ENCODE assay signal across 23 cellular contexts in genomic region chr9:69283003-69283402, GRCh38. TPM values are rescaled to one million over a fixed set of nuclear protein-coding genes. Genes with fewer than 3 reads are reported as not detected.
DNase-seq lines count a peak whose midpoint lies in the region; ATAC-seq, FAIRE-seq and TF ChIP-seq lines count a peak whose summit lies in the region.
"Had no signal": no experiment of that assay in that cellular context is flagged by ENCODE, and none has a peak within 500 bp of the region (broad histone marks: within the 10 kb centered on the region; RNA-seq: fewer than 3 reads in every experiment).

No MANE protein-coding gene starts in this region.

- CTCF ChIA-PET in H1 (lab: Charles Lee; ENCODE audit: partially characterized antibody): interaction anchor here (0.9 kb wide), 1 partner anchor 9 kb away, joined by 3 read pairs; no protein-coding TSS in a partner anchor

- POLR2A ChIA-PET in H1 (lab: Charles Lee; ENCODE audit: partially characterized antibody): interaction anchor here (0.7 kb wide), 1 partner anchor 39 kb away, joined by 3 read pairs; no protein-coding TSS in a partner anchor

- no peak overlapping the region for H2BK12ac ChIP-seq in H1 (ENCODE audit: low read depth, low read length)

- H2BK20ac ChIP-seq in H1 (ENCODE audit: low read length): no peak overlapping the region

- TF ChIP-seq EP300 in H1 (IDR thresholded peaks at IDR 0.05; ENCODE audit: borderline replicate concordance in 1 of 2, low read depth in 2 of 2, low read length in 2 of 2): no peak

- no peak overlapping the region for H4K5ac ChIP-seq in H1 (ENCODE audit: insufficient read length, low read depth, low read length)

- H3K4me1 ChIP-seq in HAP-1 (peaks cover 14% of the 10 kb centered on the region), H1 (replicated peaks in 1 of 4; ENCODE audit: control insufficient read depth in 3 of 4, insufficient read depth in 4 of 4, low read length in 3 of 4) (peaks cover 0 to 3% (median 1%) of the 10 kb centered on the region in 4 experiments; a peak in 1 of 7 replicates)
- H3K4me1 ChIP-seq: BLaER1, Peyer's patch, SJCRH30 had no signal

- TF ChIP-seq CTCF in H1 (IDR thresholded peaks at IDR 0.05; ENCODE audit: control extremely low read depth in 1 of 3, insufficient read depth in 1 of 3, low read depth in 1 of 3, low read length in 3 of 3): no peak

- peak overlapping the region in 1 of 2 experiments; percentile 34; a peak in 2 of 4 replicates for H3K4me2 ChIP-seq in H1 (ENCODE audit: insufficient read depth in 1 of 2, low read depth in 2 of 2, low read length in 2 of 2)
- H3K4me2 ChIP-seq: BLaER1 had no signal

- no peak for TF ChIP-seq POLR2A in H1 (IDR thresholded peaks at IDR 0.05; ENCODE audit: control extremely low read depth in 1 of 2, low read depth in 2 of 2, low read length in 2 of 2)

- H3K14ac ChIP-seq in H1 (ENCODE audit: insufficient read length): no peak overlapping the region

- H3K4me3 ChIP-seq in HAP-1: no peak overlapping the region
- peak overlapping the region in 1 of 4 experiments; percentile 25; a peak in 1 of 8 replicates for H3K4me3 ChIP-seq in H1 (ENCODE audit: extremely low read depth in 1 of 4, insufficient read depth in 2 of 4, low read depth in 3 of 4, low read length in 4 of 4)
- H3K4me3 ChIP-seq: BLaER1, GM23248, Peyer's patch, SJCRH30 had no signal

- no peak overlapping the region for H3K4ac ChIP-seq in H1 (replicated peaks; ENCODE audit: insufficient read length, low read depth, low read length)

- no peak overlapping the region for H2AK5ac ChIP-seq in H1 (ENCODE audit: low read depth, low read length)

- H2BK5ac ChIP-seq in H1 (ENCODE audit: low read depth, low read length): no peak overlapping the region

- ATAC-seq in esophagus mucosa: no peak
- ATAC-seq: T-cell had no signal

- H2AFZ ChIP-seq in H1 (ENCODE audit: low read length): no peak overlapping the region
- H2AFZ ChIP-seq: GM23248 had no signal

- H3K27me3 ChIP-seq in HAP-1 (ENCODE audit: low read depth): peaks cover 69% of the 10 kb centered on the region
- H3K27me3 ChIP-seq in H1 (replicated peaks in 1 of 4; ENCODE audit: control insufficient read depth in 3 of 4, extremely low read depth in 1 of 4, insufficient read depth in 3 of 4, low read length in 3 of 4): no peaks in the 10 kb centered on the region
- H3K27me3 ChIP-seq: BLaER1, Peyer's patch, SJCRH30 had no signal

- no peak overlapping the region for H3K27ac ChIP-seq in H1 (ENCODE audit: low read depth, low read length)
- H3K27ac ChIP-seq: BLaER1, GM23248, Peyer's patch, SJCRH30 had no signal

- H3K23me2 ChIP-seq in H1 (ENCODE audit: low read depth, low read length): no peaks in the 10 kb centered on the region

- no peaks in the 10 kb centered on the region for H3K79me2 ChIP-seq in H1 (ENCODE audit: control insufficient read depth in 1 of 2, insufficient read depth in 2 of 2, low read length in 2 of 2)

- H3K36me3 ChIP-seq in HAP-1 (replicated peaks) (no peaks in the 10 kb centered on the region), H1 (ENCODE audit: control insufficient read depth in 2 of 4, insufficient read depth in 4 of 4, low read length in 3 of 4) (no peaks in the 10 kb centered on the region)
- H3K36me3 ChIP-seq: BLaER1, Peyer's patch, SJCRH30 had no signal

- no peaks in the 10 kb centered on the region for H4K20me1 ChIP-seq in H1 (replicated peaks in 1 of 2; ENCODE audit: control insufficient read depth in 1 of 2, insufficient read depth in 2 of 2, low read length in 2 of 2)
- H4K20me1 ChIP-seq: BLaER1 had no signal

- peaks cover 9% of the 10 kb centered on the region for H3K9me3 ChIP-seq in HAP-1
- H3K9me3 ChIP-seq in H1 (ENCODE audit: insufficient read depth in 2 of 2, low read depth in 1 of 2, low read length in 1 of 2): no peaks in the 10 kb centered on the region
- H3K9me3 ChIP-seq: Peyer's patch, SJCRH30 had no signal

- no peak overlapping the region for H2BK120ac ChIP-seq in H1 (replicated peaks; ENCODE audit: low read depth, low read length)

- no peak overlapping the region for H3K9ac ChIP-seq in H1 (replicated peaks in 1 of 4; ENCODE audit: extremely low read depth in 1 of 4, low read depth in 3 of 4, low read length in 3 of 4)
- H3K9ac ChIP-seq: BLaER1, GM23248 had no signal

- H4K8ac ChIP-seq in H1 (ENCODE audit: extremely low read depth, insufficient read depth, low read length): no peak overlapping the region

- no peak overlapping the region for H3K18ac ChIP-seq in H1 (ENCODE audit: extremely low read depth, low read length)

- FAIRE-seq in H1 (lab: Jason Lieb, UNC): peak; percentile 78
- FAIRE-seq: GM12891 had no signal

- no peak overlapping the region for H4K91ac ChIP-seq in H1 (replicated peaks; ENCODE audit: insufficient read length, low read length)

- H2BK15ac ChIP-seq in H1 (ENCODE audit: low read length): no peak overlapping the region

- in situ Hi-C loops in HAP-1 (cut with MboI; ENCODE audit: low sequenced_read_pairs): no loop called here

- TF ChIP-seq RAD21 in H1 (IDR thresholded peaks at IDR 0.05 in 1 of 2, conservative IDR thresholded peaks at IDR 0.05 in 1 of 2; ENCODE audit: low read depth in 2 of 2, low read length in 2 of 2): no peak

- no peaks in the 10 kb centered on the region for H3K79me1 ChIP-seq in H1 (ENCODE audit: low read depth, low read length)

- H3K56ac ChIP-seq in H1 (replicated peaks; ENCODE audit: insufficient read length, low read depth, low read length): no peak overlapping the region

- 18% methylated on average over 2 of the region's 2 CpGs; no CpG with 5 or more reads in 1 of the 2 experiments for WGBS in H1 (ENCODE audit: extremely low coverage in 1 of 2, insufficient coverage in 1 of 2, insufficient read length in 1 of 2, insufficient replicate concordance in 2 of 2, low coverage in 1 of 2, low lambda C conversion rate in 2 of 2, missing lambda C conversion rate in 1 of 2), 2 experiments

- DNase-seq in HAP-1 (ENCODE audit: low spot score in 2 of 2): peak; percentile 49 to 95
- DNase-seq in H1 (ENCODE audit: low read depth in 1 of 2, low spot score in 2 of 2): no peak
- DNase-seq in iPS-NIHi11 (ENCODE audit: low spot score): peak; percentile 22
- DNase-seq in T-helper 1 cell: no peak
- no peak for DNase-seq in NCI-H510A treated with DMSO at 0.1 percent for 48 hours (lab: John Stamatoyannopoulos, UW)
- DNase-seq in NCI-H146 treated with DMSO at 0.1 percent for 48 hours (lab: John Stamatoyannopoulos, UW; ENCODE audit: unreplicated experiment): no peak
- DNase-seq: ACHN; CD4-positive, alpha-beta T cell; GM23248; Kasumi-1; NCI-H1417 treated with DMSO at 0.1 percent for 48 hours; NCI-H187 treated with DMSO at 0.1 percent for 48 hours; NCI-H345; NCI-H524 treated with DMSO at 0.1 percent for 48 hours; NCI-H82; Peyer's patch; SJCRH30; T-cell had no signal

- no peak overlapping the region for H3K23ac ChIP-seq in H1 (ENCODE audit: insufficient read length)

RNA-seq across cellular contexts. Expression of gene ENTREP1, which starts 42.0 kb away (rescaled TPM):
- 22.8 and 25.0 TPM in 2 replicates for total RNA-seq in H1 (2021; fragmentation: NEBNext Ultra II Directional; extraction: Animal tissue kit (Norgen Biotek cat#: 25700))
- polyA plus RNA-seq in H1 (2011; rRNA removed): 14.8 and 15.3 TPM in 2 replicates
- polyA plus RNA-seq in H1 (2011; cell fraction: cytosol; rRNA removed): 13.0 TPM
- polyA plus RNA-seq in H1 (2011; cell fraction: nucleus; rRNA removed): 64.5 TPM
- polyA plus RNA-seq in H1 (2012, experiment 1 of 2): 12.3 to 17.8 TPM (median 15.6 TPM) in 4 replicates
- polyA plus RNA-seq in H1 (2012, experiment 2 of 2): 9.5 TPM
- polyA plus RNA-seq in H1 (2013, experiment 1 of 2): 40.5 TPM
- polyA plus RNA-seq in H1 (2013, experiment 2 of 2): 39.5 TPM
- polyA minus RNA-seq in H1 (2011; rRNA and poly(A)+ RNA removed): 15.9 and 17.4 TPM in 2 replicates
- 7.4 TPM for polyA minus RNA-seq in H1 (2011; cell fraction: cytosol; rRNA and poly(A)+ RNA removed)
- polyA minus RNA-seq in H1 (2011; cell fraction: nucleus; rRNA and poly(A)+ RNA removed): 23.6 TPM
- total RNA-seq in esophagus mucosa: 3.5 TPM
- total RNA-seq: G401, GM23248, OCI-LY7 had no signal
- polyA plus RNA-seq: GM23248 had no signal

Comparison
In these comparisons a context has a peak if more than half of its experiments do, and no peak if none do; other contexts are left out.
1. DNase-seq: peak in HAP-1 (2 of 2) and iPS-NIHi11 (single experiment); none in H1 (0 of 2), T-helper 1 cell (0 of 5), NCI-H510A treated with DMSO at 0.1 percent for 48 hours (single experiment) and NCI-H146 treated with DMSO at 0.1 percent for 48 hours (single experiment).